Comparison of ENCODE assay signal across 1 cellular context in the genomic region with DNA sequence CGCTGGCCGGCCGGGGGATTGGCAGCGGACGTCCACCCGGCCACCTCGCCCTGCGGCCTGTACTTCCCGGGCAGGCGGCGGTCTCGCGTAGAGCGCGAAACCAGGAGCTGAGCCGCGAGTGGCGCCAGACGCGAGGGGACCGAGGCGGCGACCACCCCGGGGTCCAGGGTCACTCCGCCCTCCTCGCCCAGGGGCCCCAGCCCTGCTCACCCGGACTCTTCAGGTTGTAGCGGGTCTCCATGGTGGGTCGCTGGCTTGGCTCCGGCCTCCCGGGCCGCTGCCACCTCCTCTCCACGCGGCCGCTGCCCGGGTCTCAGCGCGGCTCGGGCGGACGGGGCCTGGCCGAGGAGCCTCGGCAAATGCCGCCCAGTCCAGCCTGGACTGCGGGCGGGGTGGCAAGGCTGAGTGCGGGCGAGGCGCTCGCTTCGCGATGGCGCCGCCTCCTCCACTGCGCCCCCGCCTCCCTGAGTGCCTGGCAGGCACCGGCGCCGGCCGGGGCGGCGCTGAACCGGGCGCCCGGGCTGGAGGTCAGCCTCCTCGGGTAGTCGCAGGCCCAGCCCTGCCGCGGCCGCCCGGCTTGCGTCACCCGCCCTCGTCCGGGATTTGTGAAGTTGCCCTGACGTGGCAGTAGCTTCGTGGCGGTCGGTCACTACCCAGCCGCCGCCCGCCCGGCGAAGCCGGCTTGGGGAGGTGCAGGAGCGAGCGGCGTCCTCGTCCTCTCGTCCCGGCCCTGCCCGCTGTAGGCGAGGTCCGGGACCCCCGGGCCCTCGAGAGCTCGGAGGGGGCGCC.
A peak's percentile ranks its signal among the peaks of the same experiment; 100 is the strongest.
TF ChIP-seq lines count a peak whose summit lies in the region.

A gene with protein sequence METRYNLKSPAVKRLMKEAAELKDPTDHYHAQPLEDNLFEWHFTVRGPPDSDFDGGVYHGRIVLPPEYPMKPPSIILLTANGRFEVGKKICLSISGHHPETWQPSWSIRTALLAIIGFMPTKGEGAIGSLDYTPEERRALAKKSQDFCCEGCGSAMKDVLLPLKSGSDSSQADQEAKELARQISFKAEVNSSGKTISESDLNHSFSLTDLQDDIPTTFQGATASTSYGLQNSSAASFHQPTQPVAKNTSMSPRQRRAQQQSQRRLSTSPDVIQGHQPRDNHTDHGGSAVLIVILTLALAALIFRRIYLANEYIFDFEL (minus strand): TSS at position 394 of the 789 bp plus-strand sequence. CDS start 153 bp downstream, at position 241.

TF ChIP-seq in GM12878, 131 proteins besides CTCF, POLR2A, EP300 and RAD21 (continued from another document and continues in another):
- no peak for TF ChIP-seq PRDM15 (CRISPR knock-in tag; IDR thresholded peaks at IDR 0.05)
- TF ChIP-seq ZNF592 (IDR thresholded peaks at IDR 0.05), result 0 out of 2 replicates have a peak, but pooled peaks have one; percentile 47
- TF ChIP-seq, protein P1, sequence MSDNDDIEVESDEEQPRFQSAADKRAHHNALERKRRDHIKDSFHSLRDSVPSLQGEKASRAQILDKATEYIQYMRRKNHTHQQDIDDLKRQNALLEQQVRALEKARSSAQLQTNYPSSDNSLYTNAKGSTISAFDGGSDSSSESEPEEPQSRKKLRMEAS (IDR thresholded peaks at IDR 0.05; ENCODE audit: low read depth, low read length), result 0 out of 2 replicates have a peak, but pooled peaks have one; percentile 5
- peak; percentile 86 for TF ChIP-seq IKZF1 (conservative IDR thresholded peaks at IDR 0.05)
- TF ChIP-seq IRF5 (IDR thresholded peaks at IDR 0.05; ENCODE audit: borderline replicate concordance), result no peak
- no peak for TF ChIP-seq NR2C2 (IDR thresholded peaks at IDR 0.05; ENCODE audit: borderline replicate concordance, control insufficient read depth, insufficient read length, low read depth)
- peak; percentile 74 for TF ChIP-seq SIN3A (IDR thresholded peaks at IDR 0.05; ENCODE audit: low read depth, low read length)
- TF ChIP-seq HDAC2 (IDR thresholded peaks at IDR 0.05), result no peak
- peak in 1 of 2 experiments; percentile 61; a peak in 1 of 3 replicates for TF ChIP-seq EGR1 (IDR thresholded peaks at IDR 0.05; ENCODE audit: borderline replicate concordance in 1 of 2, low read depth in 2 of 2, low read length in 2 of 2)
- TF ChIP-seq YY1 (IDR thresholded peaks at IDR 0.05; ENCODE audit: low read depth, low read length), result peak; percentile 73
- peak; percentile 76; the same call in 1 of the 2 replicates for TF ChIP-seq BACH1 (IDR thresholded peaks at IDR 0.05; ENCODE audit: borderline replicate concordance)
- peak; percentile 85 for TF ChIP-seq SMARCA5 (IDR thresholded peaks at IDR 0.05)
- 0 out of 2 replicates have a peak, but pooled peaks have one; percentile 40 for TF ChIP-seq ZBED1 (IDR thresholded peaks at IDR 0.05; ENCODE audit: borderline replicate concordance)
- no peak for TF ChIP-seq CBX3 (IDR thresholded peaks at IDR 0.05; ENCODE audit: borderline replicate concordance, low read depth)
- TF ChIP-seq JUND (IDR thresholded peaks at IDR 0.05; ENCODE audit: low read depth, low read length), result no peak
- no peak for TF ChIP-seq KAT2A (conservative IDR thresholded peaks at IDR 0.05; ENCODE audit: control insufficient read depth, low read depth, low read length)
- peak; percentile 98 for TF ChIP-seq GATAD2B (conservative IDR thresholded peaks at IDR 0.05; ENCODE audit: low read depth)
- peak; percentile 58 for TF ChIP-seq ZNF24 (IDR thresholded peaks at IDR 0.05)
- 0 out of 2 replicates have a peak, but pooled peaks have one; percentile 5 for TF ChIP-seq HDGF (IDR thresholded peaks at IDR 0.05)
- 0 out of 2 replicates have a peak, but pooled peaks have one; percentile 31 for TF ChIP-seq ZSCAN29 (IDR thresholded peaks at IDR 0.05)
- TF ChIP-seq HCFC1 (IDR thresholded peaks at IDR 0.05; ENCODE audit: low read length), result no peak
- peak; percentile 26; the same call in 1 of the 2 replicates for TF ChIP-seq SMAD5 (IDR thresholded peaks at IDR 0.05; ENCODE audit: low read depth)
- peak; percentile 83 for TF ChIP-seq POLR2AphosphoS5 (IDR thresholded peaks at IDR 0.05; ENCODE audit: low read length)
- no peak for TF ChIP-seq SP1 (IDR thresholded peaks at IDR 0.05; ENCODE audit: low read depth, low read length)
- TF ChIP-seq ESRRA (IDR thresholded peaks at IDR 0.05; ENCODE audit: low read length), result no peak
- TF ChIP-seq PKNOX1 (IDR thresholded peaks at IDR 0.05), result no peak; the same call in 1 of the 2 replicates
- no peak for TF ChIP-seq ELK1 (IDR thresholded peaks at IDR 0.05; ENCODE audit: low read depth, low read length)
- TF ChIP-seq TCF12 (IDR thresholded peaks at IDR 0.05; ENCODE audit: low read depth, low read length), result peak; percentile 44; the same call in 1 of the 2 replicates
- TF ChIP-seq RUNX3 (IDR thresholded peaks at IDR 0.05; ENCODE audit: low read length), result no peak; the same call in 1 of the 2 replicates
- TF ChIP-seq FOXK2 (IDR thresholded peaks at IDR 0.05), result no peak
- TF ChIP-seq RB1 (IDR thresholded peaks at IDR 0.05; ENCODE audit: borderline replicate concordance), result peak; percentile 29; the same call in 1 of the 2 replicates
- no peak for TF ChIP-seq ATF7 (IDR thresholded peaks at IDR 0.05; ENCODE audit: low read depth)
- TF ChIP-seq NR2F1 (conservative IDR thresholded peaks at IDR 0.05), result peak; percentile 88
- TF ChIP-seq, protein P2, sequence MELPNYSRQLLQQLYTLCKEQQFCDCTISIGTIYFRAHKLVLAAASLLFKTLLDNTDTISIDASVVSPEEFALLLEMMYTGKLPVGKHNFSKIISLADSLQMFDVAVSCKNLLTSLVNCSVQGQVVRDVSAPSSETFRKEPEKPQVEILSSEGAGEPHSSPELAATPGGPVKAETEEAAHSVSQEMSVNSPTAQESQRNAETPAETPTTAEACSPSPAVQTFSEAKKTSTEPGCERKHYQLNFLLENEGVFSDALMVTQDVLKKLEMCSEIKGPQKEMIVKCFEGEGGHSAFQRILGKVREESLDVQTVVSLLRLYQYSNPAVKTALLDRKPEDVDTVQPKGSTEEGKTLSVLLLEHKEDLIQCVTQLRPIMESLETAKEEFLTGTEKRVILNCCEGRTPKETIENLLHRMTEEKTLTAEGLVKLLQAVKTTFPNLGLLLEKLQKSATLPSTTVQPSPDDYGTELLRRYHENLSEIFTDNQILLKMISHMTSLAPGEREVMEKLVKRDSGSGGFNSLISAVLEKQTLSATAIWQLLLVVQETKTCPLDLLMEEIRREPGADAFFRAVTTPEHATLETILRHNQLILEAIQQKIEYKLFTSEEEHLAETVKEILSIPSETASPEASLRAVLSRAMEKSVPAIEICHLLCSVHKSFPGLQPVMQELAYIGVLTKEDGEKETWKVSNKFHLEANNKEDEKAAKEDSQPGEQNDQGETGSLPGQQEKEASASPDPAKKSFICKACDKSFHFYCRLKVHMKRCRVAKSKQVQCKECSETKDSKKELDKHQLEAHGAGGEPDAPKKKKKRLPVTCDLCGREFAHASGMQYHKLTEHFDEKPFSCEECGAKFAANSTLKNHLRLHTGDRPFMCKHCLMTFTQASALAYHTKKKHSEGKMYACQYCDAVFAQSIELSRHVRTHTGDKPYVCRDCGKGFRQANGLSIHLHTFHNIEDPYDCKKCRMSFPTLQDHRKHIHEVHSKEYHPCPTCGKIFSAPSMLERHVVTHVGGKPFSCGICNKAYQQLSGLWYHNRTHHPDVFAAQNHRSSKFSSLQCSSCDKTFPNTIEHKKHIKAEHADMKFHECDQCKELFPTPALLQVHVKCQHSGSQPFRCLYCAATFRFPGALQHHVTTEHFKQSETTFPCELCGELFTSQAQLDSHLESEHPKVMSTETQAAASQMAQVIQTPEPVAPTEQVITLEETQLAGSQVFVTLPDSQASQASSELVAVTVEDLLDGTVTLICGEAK (IDR thresholded peaks at IDR 0.05; ENCODE audit: borderline replicate concordance), result no peak
- TF ChIP-seq ZNF217 (IDR thresholded peaks at IDR 0.05), result 0 out of 2 replicates have a peak, but pooled peaks have one; percentile 34
- no peak for TF ChIP-seq PAX5 (IDR thresholded peaks at IDR 0.05; ENCODE audit: borderline replicate concordance, low read depth, low read length)
- no peak for TF ChIP-seq RFX5 (IDR thresholded peaks at IDR 0.05; ENCODE audit: low read depth, low read length)
- peak; percentile 95 for TF ChIP-seq LARP7 (IDR thresholded peaks at IDR 0.05)
